Comparison of ENCODE assay signal across 8 cellular contexts in the genomic region with DNA sequence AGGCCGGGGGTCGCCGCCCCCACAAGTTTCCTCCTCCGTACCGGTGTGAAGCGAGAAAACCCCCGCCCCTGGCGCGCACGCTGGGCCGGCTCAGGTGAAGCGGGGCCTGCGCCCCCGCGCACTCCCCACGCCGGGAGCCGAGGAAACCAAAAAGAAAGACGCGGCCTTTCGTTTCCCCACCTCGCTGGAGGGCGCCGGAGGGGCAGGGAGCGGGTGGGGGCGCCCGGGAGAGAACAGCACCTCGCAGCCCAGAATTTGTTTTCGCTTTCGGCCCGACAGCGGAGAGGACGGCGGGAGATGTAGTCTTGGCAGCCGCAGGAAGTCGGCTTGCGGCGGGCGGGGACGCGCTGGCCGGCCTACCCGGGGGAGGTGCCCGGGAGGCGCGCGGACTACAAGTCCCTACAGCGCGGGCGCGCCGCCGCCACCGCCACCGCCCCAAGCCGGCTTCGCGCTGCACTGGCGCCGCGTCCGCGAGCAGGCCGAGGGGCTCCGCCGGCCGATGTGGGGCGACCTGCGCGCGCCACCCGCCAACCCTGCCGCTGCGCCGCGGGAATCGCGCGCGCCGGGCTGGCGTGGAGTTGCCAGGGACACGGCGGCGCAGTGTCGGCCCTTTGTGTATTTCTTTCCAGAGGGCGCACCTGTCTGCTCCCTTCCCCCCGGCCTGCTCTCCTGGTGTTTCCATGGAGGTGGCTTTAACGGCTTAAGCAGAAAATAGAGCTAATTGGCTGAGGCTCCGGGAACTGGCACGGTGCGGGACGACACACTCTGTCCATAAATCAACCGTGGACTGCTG. TPM values are rescaled to one million over a fixed set of nuclear protein-coding genes. Genes with fewer than 3 reads are reported as not detected.
DNase-seq lines count a peak whose midpoint lies in the region; ATAC-seq and TF ChIP-seq lines count a peak whose summit lies in the region.

A gene with protein sequence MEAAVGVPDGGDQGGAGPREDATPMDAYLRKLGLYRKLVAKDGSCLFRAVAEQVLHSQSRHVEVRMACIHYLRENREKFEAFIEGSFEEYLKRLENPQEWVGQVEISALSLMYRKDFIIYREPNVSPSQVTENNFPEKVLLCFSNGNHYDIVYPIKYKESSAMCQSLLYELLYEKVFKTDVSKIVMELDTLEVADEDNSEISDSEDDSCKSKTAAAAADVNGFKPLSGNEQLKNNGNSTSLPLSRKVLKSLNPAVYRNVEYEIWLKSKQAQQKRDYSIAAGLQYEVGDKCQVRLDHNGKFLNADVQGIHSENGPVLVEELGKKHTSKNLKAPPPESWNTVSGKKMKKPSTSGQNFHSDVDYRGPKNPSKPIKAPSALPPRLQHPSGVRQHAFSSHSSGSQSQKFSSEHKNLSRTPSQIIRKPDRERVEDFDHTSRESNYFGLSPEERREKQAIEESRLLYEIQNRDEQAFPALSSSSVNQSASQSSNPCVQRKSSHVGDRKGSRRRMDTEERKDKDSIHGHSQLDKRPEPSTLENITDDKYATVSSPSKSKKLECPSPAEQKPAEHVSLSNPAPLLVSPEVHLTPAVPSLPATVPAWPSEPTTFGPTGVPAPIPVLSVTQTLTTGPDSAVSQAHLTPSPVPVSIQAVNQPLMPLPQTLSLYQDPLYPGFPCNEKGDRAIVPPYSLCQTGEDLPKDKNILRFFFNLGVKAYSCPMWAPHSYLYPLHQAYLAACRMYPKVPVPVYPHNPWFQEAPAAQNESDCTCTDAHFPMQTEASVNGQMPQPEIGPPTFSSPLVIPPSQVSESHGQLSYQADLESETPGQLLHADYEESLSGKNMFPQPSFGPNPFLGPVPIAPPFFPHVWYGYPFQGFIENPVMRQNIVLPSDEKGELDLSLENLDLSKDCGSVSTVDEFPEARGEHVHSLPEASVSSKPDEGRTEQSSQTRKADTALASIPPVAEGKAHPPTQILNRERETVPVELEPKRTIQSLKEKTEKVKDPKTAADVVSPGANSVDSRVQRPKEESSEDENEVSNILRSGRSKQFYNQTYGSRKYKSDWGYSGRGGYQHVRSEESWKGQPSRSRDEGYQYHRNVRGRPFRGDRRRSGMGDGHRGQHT (minus strand): TSS at position 292 of the 793 bp plus-strand sequence. CDS start 616 bp downstream, outside the sequence.

- peak within 1 kb of the TSS; percentile 97 for H2AFZ ChIP-seq in IMR-90 (replicated peaks; ENCODE audit: low read length, poor library complexity)

- no TSS peak for BruUV-seq in IMR-90 (replicated peaks; lab: Mats Ljungman, UMichigan)

- WGBS in IMR-90 (ENCODE audit: extremely low coverage in 2 of 2, insufficient read length in 1 of 2), 2 experiments: 0% methylated on average over 50 of the region's 94 CpGs; no CpG with 5 or more reads in 1 of the 2 experiments

- no peak within 1 kb of the TSS for H2BK20ac ChIP-seq in IMR-90 (ENCODE audit: low read depth, low read length)

- H3K79me1 ChIP-seq in IMR-90 (ENCODE audit: low read depth in 1 of 2, low read length in 2 of 2): peaks cover 3 to 10% of the 10 kb centered on the region in 2 experiments; a peak in 2 of 4 replicates

- H3K9me3 ChIP-seq in IMR-90 (ENCODE audit: control insufficient read depth, insufficient read depth, low read length): no peaks in the 10 kb centered on the region
- H3K9me3 ChIP-seq in mucosa of descending colon: no peaks in the 10 kb centered on the region

- peaks cover 6% of the 10 kb centered on the region; the same call in 1 of the 2 replicates for H4K20me1 ChIP-seq in IMR-90 (ENCODE audit: insufficient read depth, low read length)

- H3K18ac ChIP-seq in IMR-90 (ENCODE audit: low read depth, low read length): peak within 1 kb of the TSS; percentile 68

- H3K4ac ChIP-seq in IMR-90 (ENCODE audit: low read depth, low read length): peak within 1 kb of the TSS; percentile 89

- H2BK5ac ChIP-seq in IMR-90 (ENCODE audit: low read depth, low read length, poor library complexity, severe bottlenecking): peak within 1 kb of the TSS; percentile 73

- intact Hi-C loops in IMR-90 (cut with micrococcal nuclease) (loop anchor here (2.0 kb wide), 1 partner anchor 302 kb away; no protein-coding TSS in a partner anchor), mucosa of descending colon (cut with DNase I, micrococcal nuclease) (no loop called here)

- dilution Hi-C loops in IMR-90 (cut with HindIII; ENCODE audit: low sequenced_read_pairs, unreplicated experiment): no loop called here

- peak within 1 kb of the TSS; percentile 84 for H3K56ac ChIP-seq in IMR-90 (ENCODE audit: extremely low read depth, insufficient read depth, low read length)

- H3K9me1 ChIP-seq in IMR-90 (ENCODE audit: insufficient read depth, low read length): 0 out of 2 replicates have a peak, but pooled peaks cover 3% of the 10 kb centered on the region

- no peaks in the 10 kb centered on the region; the same call in 1 of the 2 replicates for H3K4me1 ChIP-seq in IMR-90 (ENCODE audit: control insufficient read depth, insufficient read depth, low read length)
- H3K4me1 ChIP-seq in mucosa of descending colon (ENCODE audit: low read depth): peaks cover 28% of the 10 kb centered on the region

- H2AK9ac ChIP-seq in IMR-90 (replicated peaks; ENCODE audit: low read depth, low read length, poor library complexity): peak within 1 kb of the TSS; percentile 88

- no peak for TF ChIP-seq POLR2A in IMR-90 (IDR thresholded peaks at IDR 0.05; ENCODE audit: low read depth, low read length)

- peak; percentile 70 for DNase-seq in DMS114 treated with DMSO at 0.1 percent for 48 hours (lab: John Stamatoyannopoulos, UW; ENCODE audit: unreplicated experiment)
- peak; percentile 94 for DNase-seq in IMR-90
- peak; percentile 98 for DNase-seq in OCI-M1 (lab: John Stamatoyannopoulos, UW)
- DNase-seq in activated T-cell treated with anti-CD3 and anti-CD28 coated beads for 4 hours: peak; percentile 92
- peak; percentile 90 for DNase-seq in epithelial cell of prostate (ENCODE audit: low read depth, low spot score)
- peak; percentile 94 to 98 (median 97) for DNase-seq in mucosa of descending colon
- DNase-seq in stimulated activated CD8-positive, alpha-beta memory T cell treated with anti-CD3 and anti-CD28 coated beads, Interleukin-4, amount 100 ng/mL, for 24 hours (ENCODE audit: low read depth): peak; percentile 92

- H3K27ac ChIP-seq in IMR-90 (ENCODE audit: insufficient read depth, low read length) (peak within 1 kb of the TSS; percentile 88), epithelial cell of prostate (peak within 1 kb of the TSS; percentile 87)

- no peak for TF ChIP-seq RAD21 in IMR-90 (IDR thresholded peaks at IDR 0.05; ENCODE audit: low read length)

- peak within 1 kb of the TSS; percentile 50 for H4K91ac ChIP-seq in IMR-90 (ENCODE audit: insufficient read depth, low read depth, low read length)

- peak within 1 kb of the TSS; percentile 81 for H3K14ac ChIP-seq in IMR-90 (replicated peaks; ENCODE audit: low read depth, low read length)

- POLR2A ChIA-PET in IMR-90 (lab: Charles Lee; ENCODE audit: unreplicated experiment): no interaction called here

- H2BK15ac ChIP-seq in IMR-90 (ENCODE audit: low read depth, low read length): 0 out of 3 replicates have a peak within 1 kb of the TSS, but pooled peaks have one; percentile 3

- no peaks in the 10 kb centered on the region for H3K27me3 ChIP-seq in IMR-90 (ENCODE audit: control insufficient read depth, insufficient read depth, low read length)

- in situ Hi-C loops in IMR-90 (cut with MboI; ENCODE audit: low sequenced_read_pairs): no loop called here

- TF ChIP-seq CTCF in IMR-90 (conservative IDR thresholded peaks at IDR 0.05; ENCODE audit: low read depth, low read length): peak; percentile 22; the same call in 1 of the 2 replicates
- TF ChIP-seq CTCF in mucosa of descending colon (IDR thresholded peaks at IDR 0.05): no peak

- H3K36me3 ChIP-seq in IMR-90 (ENCODE audit: control insufficient read depth, insufficient read depth, low read length) (no peaks in the 10 kb centered on the region), mucosa of descending colon (ENCODE audit: low read depth) (no peaks in the 10 kb centered on the region)

- H3K9ac ChIP-seq in IMR-90 (ENCODE audit: low read depth, low read length): peak within 1 kb of the TSS; percentile 83

- H2BK120ac ChIP-seq in IMR-90 (ENCODE audit: low read depth, low read length): peak within 1 kb of the TSS; percentile 62

- H3K4me3 ChIP-seq in IMR-90 (ENCODE audit: insufficient read depth, low read depth, low read length) (peak within 1 kb of the TSS; percentile 77), mucosa of descending colon (peak within 1 kb of the TSS; percentile 72)

- peak within 1 kb of the TSS; percentile 100 for H3K4me2 ChIP-seq in IMR-90 (ENCODE audit: low read depth, low read length)

- H4K5ac ChIP-seq in IMR-90 (ENCODE audit: low read depth, low read length): peak within 1 kb of the TSS; percentile 58

- peak within 1 kb of the TSS; percentile 75 for H2AK5ac ChIP-seq in IMR-90 (ENCODE audit: low read depth, low read length)

- peak within 1 kb of the TSS; percentile 99 for H3K23ac ChIP-seq in IMR-90 (ENCODE audit: low read depth, low read length)

- ATAC-seq in GM21528 (IDR thresholded peaks at IDR 0.05; ENCODE audit: low FRiP score, unreplicated experiment): peak; percentile 77
- ATAC-seq in IMR-90 (ENCODE audit: low read depth): peak; percentile 88
- ATAC-seq in mucosa of descending colon: peak; percentile 91

- CTCF ChIA-PET in IMR-90 (lab: Yijun Ruan, JAX): interaction anchor here (0.6 to 1.3 kb wide), 2 partner anchors 29 to 713 kb away, joined by 3 to 4 read pairs; no protein-coding TSS in a partner anchor

- peak within 1 kb of the TSS; percentile 75 to 87 for H4K8ac ChIP-seq in IMR-90 (ENCODE audit: low read depth in 2 of 2, low read length in 2 of 2)

TF ChIP-seq in IMR-90, 13 proteins besides CTCF, POLR2A, EP300 and RAD21:
- TF ChIP-seq, protein P1, sequence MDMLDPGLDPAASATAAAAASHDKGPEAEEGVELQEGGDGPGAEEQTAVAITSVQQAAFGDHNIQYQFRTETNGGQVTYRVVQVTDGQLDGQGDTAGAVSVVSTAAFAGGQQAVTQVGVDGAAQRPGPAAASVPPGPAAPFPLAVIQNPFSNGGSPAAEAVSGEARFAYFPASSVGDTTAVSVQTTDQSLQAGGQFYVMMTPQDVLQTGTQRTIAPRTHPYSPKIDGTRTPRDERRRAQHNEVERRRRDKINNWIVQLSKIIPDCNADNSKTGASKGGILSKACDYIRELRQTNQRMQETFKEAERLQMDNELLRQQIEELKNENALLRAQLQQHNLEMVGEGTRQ (IDR thresholded peaks at IDR 0.05; ENCODE audit: low read depth, low read length): no peak
- TF ChIP-seq MXI1 (IDR thresholded peaks at IDR 0.05; ENCODE audit: borderline replicate concordance, low read depth, low read length) (peak; percentile 37; the same call in 1 of the 2 replicates), MAZ (IDR thresholded peaks at IDR 0.05; ENCODE audit: borderline replicate concordance, low read depth, low read length) (peak; percentile 76; the same call in 1 of the 2 replicates)

RNA-seq across cellular contexts. Expression of the gene that starts here (rescaled TPM):
- total RNA-seq in IMR-90 (2012; rRNA removed): 12.4 and 16.9 TPM in 2 replicates
- polyA plus RNA-seq in IMR-90 (2012; rRNA removed): 10.1 and 11.0 TPM in 2 replicates
- polyA plus RNA-seq in IMR-90 (2012; cell fraction: cytosol; rRNA removed): 2.1 and 2.4 TPM in 2 replicates
- polyA plus RNA-seq in IMR-90 (2012; cell fraction: nucleus; rRNA removed; ENCODE audit: low replicate concordance): 2.4 and 13.2 TPM in 2 replicates
- 10 to 100 TPM; 29.9 to 52.9 (median 38.4) TPM for total RNA-seq in mucosa of descending colon

Comparison
In these comparisons a context has a peak if more than half of its experiments do, and no peak if none do; other contexts are left out.
1. Peak in every context shown above with its lines: DNase-seq, ATAC-seq, H3K4me3 ChIP-seq and H3K27ac ChIP-seq.